8 cellular contexts compared by ENCODE assay signal in the genomic region with DNA sequence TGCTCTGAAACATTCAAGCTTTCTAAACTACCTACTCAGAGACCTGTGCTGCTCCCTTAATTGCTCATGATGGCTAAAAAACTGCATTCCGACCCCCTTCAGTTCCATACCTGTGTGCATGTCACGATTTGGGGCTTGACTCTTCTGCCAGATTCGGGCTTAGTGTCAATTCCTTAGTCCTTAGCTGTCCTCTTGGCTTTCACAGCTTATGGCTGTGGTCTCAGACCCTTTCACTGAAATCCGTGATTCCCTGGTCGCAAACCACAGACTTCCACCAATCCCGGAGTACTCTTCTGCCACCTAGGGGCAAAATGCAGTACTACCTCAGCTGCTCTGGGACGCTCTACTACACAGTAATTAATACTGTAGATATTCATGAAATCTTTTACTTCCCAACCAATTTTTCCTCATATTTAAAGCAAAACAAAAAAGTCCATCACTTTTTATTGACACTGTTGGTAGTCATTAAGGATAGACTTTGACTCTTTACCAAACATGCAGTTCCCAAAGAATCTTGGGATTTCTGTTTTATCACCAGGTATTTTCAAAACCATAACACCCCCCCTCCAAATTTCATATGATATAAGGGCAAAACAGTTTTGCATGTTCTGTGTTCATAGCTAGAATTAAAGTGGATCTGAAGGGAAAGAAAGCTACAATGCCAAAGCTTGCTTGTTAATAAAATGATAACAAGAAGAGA.
DNase-seq lines count a peak whose midpoint lies in the region; ATAC-seq, FAIRE-seq and TF ChIP-seq lines count a peak whose summit lies in the region.

No MANE protein-coding gene starts in this region.

- H3K27ac Mint-ChIP-seq in activated T-cell treated with anti-CD3 and anti-CD28 coated beads, Interleukin-2, amount 50 U/mL, for 72 hours, result no peak overlapping the region
- no peak overlapping the region for H3K27ac Mint-ChIP-seq in activated T-helper 1 cell treated with anti-CD3 and anti-CD28 coated beads, Interleukin-12 subunit alpha, Interleukin-12 subunit beta, Interleukin-2, Interleukin-4 antibody, amounts not matched to agents 30 ng/mL and 10 ng/mL and 1 ng/mL, durations not matched to agents 14 hours and 24 hours and 36 hours

- no peak overlapping the region for H3K4me3 ChIP-seq in pancreas

- no peaks in the 10 kb centered on the region for H3K9me3 Mint-ChIP-seq in activated T-cell treated with anti-CD3 and anti-CD28 coated beads, Interleukin-2, amount 50 U/mL, for 72 hours
- no peaks in the 10 kb centered on the region for H3K9me3 Mint-ChIP-seq in activated T-helper 1 cell treated with anti-CD3 and anti-CD28 coated beads, Interleukin-12 subunit alpha, Interleukin-12 subunit beta, Interleukin-2, Interleukin-4 antibody, amounts not matched to agents 30 ng/mL and 10 ng/mL and 1 ng/mL, durations not matched to agents 14 hours and 24 hours and 36 hours

- 9 to 11% methylated on average over 7 of the region's 7 CpGs for WGBS in pancreas, 2 donors

- H3K4me1 ChIP-seq in pancreas, result no peaks in the 10 kb centered on the region

- H3K4me1 Mint-ChIP-seq in activated T-cell treated with anti-CD3 and anti-CD28 coated beads, Interleukin-2, amount 50 U/mL, for 72 hours (ENCODE audit: low read depth), result no peaks in the 10 kb centered on the region
- H3K4me1 Mint-ChIP-seq in activated T-helper 1 cell treated with anti-CD3 and anti-CD28 coated beads, Interleukin-12 subunit alpha, Interleukin-12 subunit beta, Interleukin-2, Interleukin-4 antibody, amounts not matched to agents 30 ng/mL and 10 ng/mL and 1 ng/mL, durations not matched to agents 14 hours and 24 hours and 36 hours (ENCODE audit: low read depth), result no peaks in the 10 kb centered on the region

- no peak for FAIRE-seq in pancreas (lab: Jason Lieb, UNC)

- no peaks in the 10 kb centered on the region for H3K36me3 Mint-ChIP-seq in activated T-cell treated with anti-CD3 and anti-CD28 coated beads, Interleukin-2, amount 50 U/mL, for 72 hours (ENCODE audit: insufficient read depth in 2 of 2)
- no peaks in the 10 kb centered on the region for H3K36me3 Mint-ChIP-seq in activated T-helper 1 cell treated with anti-CD3 and anti-CD28 coated beads, Interleukin-12 subunit alpha, Interleukin-12 subunit beta, Interleukin-2, Interleukin-4 antibody, amounts not matched to agents 30 ng/mL and 10 ng/mL and 1 ng/mL, durations not matched to agents 14 hours and 24 hours and 36 hours (ENCODE audit: low read depth)

- peaks cover 5% of the 10 kb centered on the region for H3K27me3 Mint-ChIP-seq in activated T-cell treated with anti-CD3 and anti-CD28 coated beads, Interleukin-2, amount 50 U/mL, for 72 hours (ENCODE audit: low read depth)
- peaks cover 2% of the 10 kb centered on the region for H3K27me3 Mint-ChIP-seq in activated T-helper 1 cell treated with anti-CD3 and anti-CD28 coated beads, Interleukin-12 subunit alpha, Interleukin-12 subunit beta, Interleukin-2, Interleukin-4 antibody, amounts not matched to agents 30 ng/mL and 10 ng/mL and 1 ng/mL, durations not matched to agents 14 hours and 24 hours and 36 hours (ENCODE audit: insufficient read depth)

- no peaks in the 10 kb centered on the region for H3K9me3 ChIP-seq in pancreas

- no peaks in the 10 kb centered on the region for H3K36me3 ChIP-seq in pancreas

- H3K27ac ChIP-seq in pancreas, result no peak overlapping the region

- H3K27me3 ChIP-seq in pancreas, result no peaks in the 10 kb centered on the region

- intact Hi-C loops in pancreas (cut with DNase I), result no loop called here
- intact Hi-C loops in activated T-helper 1 cell treated with anti-CD3 and anti-CD28 coated beads, Interleukin-12 subunit alpha, Interleukin-12 subunit beta, Interleukin-2, Interleukin-4 antibody, amounts not matched to agents 30 ng/mL and 10 ng/mL and 1 ng/mL, durations not matched to agents 14 hours and 24 hours and 36 hours (cut with micrococcal nuclease), result loop anchor here (2.0 kb wide), 1 partner anchor 1248 kb away; no protein-coding TSS in a partner anchor

- peak; percentile 79 to 93 (median 82) for TF ChIP-seq CTCF in pancreas (IDR thresholded peaks at IDR 0.05)

- DNase-seq in COLO829 (ENCODE audit: low spot score), result peak; percentile 40
- DNase-seq in NCI-H82 (lab: John Stamatoyannopoulos, UW), result peak; percentile 82
- DNase-seq in activated T-cell treated with anti-CD3 and anti-CD28 coated beads, Interleukin-2, amount 50 U/mL, for 72 hours, result peak; percentile 12 to 39
- peak; percentile 43 for DNase-seq in foreskin melanocyte
- peak in 5 of 6 donors; percentile 26 to 73 (median 49) for DNase-seq in pancreas
- DNase-seq in activated T-helper 1 cell treated with anti-CD3 and anti-CD28 coated beads, Interleukin-12 subunit alpha, Interleukin-12 subunit beta, Interleukin-2, Interleukin-4 antibody, amounts not matched to agents 30 ng/mL and 10 ng/mL and 1 ng/mL, durations not matched to agents 14 hours and 24 hours and 36 hours (ENCODE audit: low spot score), result no peak

- H3K4me3 Mint-ChIP-seq in activated T-cell treated with anti-CD3 and anti-CD28 coated beads, Interleukin-2, amount 50 U/mL, for 72 hours, result no peak overlapping the region
- no peak overlapping the region for H3K4me3 Mint-ChIP-seq in activated T-helper 1 cell treated with anti-CD3 and anti-CD28 coated beads, Interleukin-12 subunit alpha, Interleukin-12 subunit beta, Interleukin-2, Interleukin-4 antibody, amounts not matched to agents 30 ng/mL and 10 ng/mL and 1 ng/mL, durations not matched to agents 14 hours and 24 hours and 36 hours

- ATAC-seq in GM19025 (IDR thresholded peaks at IDR 0.05; ENCODE audit: low read depth, unreplicated experiment) (peak; percentile 74), HG03280 (IDR thresholded peaks at IDR 0.05; ENCODE audit: unreplicated experiment) (peak; percentile 75), pancreas (peak; percentile 74 to 92 (median 89))
- ATAC-seq in activated T-cell treated with anti-CD3 and anti-CD28 coated beads, Interleukin-2, amount 50 U/mL, for 72 hours (replicated peaks in 1 of 2), result no peak

Comparison
In these comparisons a context has a peak if more than half of its experiments do, and no peak if none do; other contexts are left out.
1. ATAC-seq: peak in GM19025 (single experiment), HG03280 (single experiment) and pancreas (4 of 4); none in activated T-cell treated with anti-CD3 and anti-CD28 coated beads, Interleukin-2, amount 50 U/mL, for 72 hours (0 of 2).